Comparison of ENCODE assay signal across 15 cellular contexts in genomic region chr15:50058231-50058630, GRCh38.
DNase-seq lines count a peak whose midpoint lies in the region; ATAC-seq and TF ChIP-seq lines count a peak whose summit lies in the region.
"Had no signal": no experiment of that assay in that cellular context is flagged by ENCODE, and none has a peak within 500 bp of the region (broad histone marks: within the 10 kb centered on the region; RNA-seq: fewer than 3 reads in every experiment).

No MANE protein-coding gene starts in this region.

- H3K27me3 ChIP-seq in colonic mucosa (no peaks in the 10 kb centered on the region), muscle layer of duodenum (ENCODE audit: low read depth, low read length) (no peaks in the 10 kb centered on the region)

- intact Hi-C loops in colonic mucosa (cut with DNase I): no loop called here

- H3K4me3 ChIP-seq in colonic mucosa (no peak overlapping the region), muscle layer of duodenum (ENCODE audit: low read depth in 1 of 2, low read length in 2 of 2) (no peak overlapping the region)

- DNase-seq in DMS153 treated with DMSO at 0.1 percent for 48 hours (lab: John Stamatoyannopoulos, UW; ENCODE audit: unreplicated experiment) (peak; percentile 61), NCI-H2081 (lab: John Stamatoyannopoulos, UW) (peak; percentile 27 to 75), colonic mucosa (no peak), NOMO-1 treated with DMSO at 0.1 percent for 48 hours (lab: John Stamatoyannopoulos, UW; ENCODE audit: unreplicated experiment) (no peak)
- no peak for DNase-seq in stimulated activated CD4-positive, alpha-beta T cell treated with anti-CD3 and anti-CD28 coated beads, Interleukin-4, amount 100 ng/mL, for 4 hours
- DNase-seq in activated effector memory CD4-positive, alpha-beta T cell treated with Interleukin-2 at 50 U/mL for 16 hours: no peak
- DNase-seq: activated CD4-positive, CD25-positive, alpha-beta regulatory T cell treated with anti-CD3 and anti-CD28 coated beads, Interleukin-2, amount 50 U/mL, for 72 hours; activated naive CD8-positive, alpha-beta T cell treated with anti-CD3 and anti-CD28 coated beads, Interleukin-2, amount 10 ng/mL, durations not matched to agents 7 days and 5 days; Calu3; GOT3; Right ventricle myocardium superior; small intestine had no signal

- ATAC-seq in HG02623 (IDR thresholded peaks at IDR 0.05; ENCODE audit: unreplicated experiment): no peak

- no peaks in the 10 kb centered on the region for H3K9me3 ChIP-seq in colonic mucosa
- no peaks in the 10 kb centered on the region for H3K9me3 ChIP-seq in muscle layer of duodenum (ENCODE audit: control insufficient read depth in 1 of 2, low read length in 2 of 2)

- TF ChIP-seq CTCF in colonic mucosa (IDR thresholded peaks at IDR 0.05): no peak

- no peaks in the 10 kb centered on the region for H3K36me3 ChIP-seq in colonic mucosa
- H3K36me3 ChIP-seq in muscle layer of duodenum (ENCODE audit: control insufficient read depth in 1 of 2, insufficient read depth in 2 of 2, low read length in 2 of 2): peaks cover 0 to 11% of the 10 kb centered on the region in 2 donors

- H3K9ac ChIP-seq in colonic mucosa (ENCODE audit: low read depth in 2 of 2, low read length in 2 of 2): no peak overlapping the region

- peak overlapping the region; percentile 38 for H3K27ac ChIP-seq in colonic mucosa
- peak overlapping the region; percentile 18 for H3K27ac ChIP-seq in muscle layer of duodenum (ENCODE audit: low read length)
- H3K27ac ChIP-seq: epithelial cell of prostate had no signal

- no peaks in the 10 kb centered on the region for H3K4me1 ChIP-seq in colonic mucosa
- H3K4me1 ChIP-seq in muscle layer of duodenum (ENCODE audit: control insufficient read depth in 1 of 2, insufficient read depth in 2 of 2, low read length in 2 of 2): peaks cover 7 to 9% of the 10 kb centered on the region in 2 donors

Comparison
In these comparisons a context has a peak if more than half of its experiments do, and no peak if none do; other contexts are left out.
1. DNase-seq: peak in DMS153 treated with DMSO at 0.1 percent for 48 hours (single experiment) and NCI-H2081 (2 of 2); none in colonic mucosa (single experiment), stimulated activated CD4-positive, alpha-beta T cell treated with anti-CD3 and anti-CD28 coated beads, Interleukin-4, amount 100 ng/mL, for 4 hours (0 of 2), activated effector memory CD4-positive, alpha-beta T cell treated with Interleukin-2 at 50 U/mL for 16 hours (single experiment) and NOMO-1 treated with DMSO at 0.1 percent for 48 hours (single experiment).